1 cellular context compared by ENCODE assay signal in the genomic region with DNA sequence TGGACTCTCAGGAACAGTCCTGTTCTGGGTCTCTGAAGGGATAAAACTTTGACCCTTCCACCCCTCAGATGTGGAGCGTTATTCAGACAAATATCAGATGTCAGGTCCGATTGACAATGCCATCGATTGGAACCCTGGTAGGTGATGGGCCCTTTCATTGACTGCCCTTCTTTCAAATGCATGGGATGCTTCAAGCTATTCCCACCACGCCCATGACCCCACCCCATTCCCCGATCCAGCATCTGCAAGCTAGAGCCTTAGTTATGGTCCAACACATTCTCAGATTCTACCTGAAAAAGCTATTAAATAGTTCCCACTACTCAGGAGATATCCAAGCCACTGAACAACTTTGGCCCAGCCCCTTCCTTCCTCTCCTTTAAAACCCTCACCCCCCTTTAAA.
TF ChIP-seq lines count a peak whose summit lies in the region.

No MANE protein-coding gene starts in this region.

TF ChIP-seq in GM23338, 12 proteins besides CTCF, POLR2A, EP300 and RAD21 (continued from another document):
- TF ChIP-seq, protein P1, sequence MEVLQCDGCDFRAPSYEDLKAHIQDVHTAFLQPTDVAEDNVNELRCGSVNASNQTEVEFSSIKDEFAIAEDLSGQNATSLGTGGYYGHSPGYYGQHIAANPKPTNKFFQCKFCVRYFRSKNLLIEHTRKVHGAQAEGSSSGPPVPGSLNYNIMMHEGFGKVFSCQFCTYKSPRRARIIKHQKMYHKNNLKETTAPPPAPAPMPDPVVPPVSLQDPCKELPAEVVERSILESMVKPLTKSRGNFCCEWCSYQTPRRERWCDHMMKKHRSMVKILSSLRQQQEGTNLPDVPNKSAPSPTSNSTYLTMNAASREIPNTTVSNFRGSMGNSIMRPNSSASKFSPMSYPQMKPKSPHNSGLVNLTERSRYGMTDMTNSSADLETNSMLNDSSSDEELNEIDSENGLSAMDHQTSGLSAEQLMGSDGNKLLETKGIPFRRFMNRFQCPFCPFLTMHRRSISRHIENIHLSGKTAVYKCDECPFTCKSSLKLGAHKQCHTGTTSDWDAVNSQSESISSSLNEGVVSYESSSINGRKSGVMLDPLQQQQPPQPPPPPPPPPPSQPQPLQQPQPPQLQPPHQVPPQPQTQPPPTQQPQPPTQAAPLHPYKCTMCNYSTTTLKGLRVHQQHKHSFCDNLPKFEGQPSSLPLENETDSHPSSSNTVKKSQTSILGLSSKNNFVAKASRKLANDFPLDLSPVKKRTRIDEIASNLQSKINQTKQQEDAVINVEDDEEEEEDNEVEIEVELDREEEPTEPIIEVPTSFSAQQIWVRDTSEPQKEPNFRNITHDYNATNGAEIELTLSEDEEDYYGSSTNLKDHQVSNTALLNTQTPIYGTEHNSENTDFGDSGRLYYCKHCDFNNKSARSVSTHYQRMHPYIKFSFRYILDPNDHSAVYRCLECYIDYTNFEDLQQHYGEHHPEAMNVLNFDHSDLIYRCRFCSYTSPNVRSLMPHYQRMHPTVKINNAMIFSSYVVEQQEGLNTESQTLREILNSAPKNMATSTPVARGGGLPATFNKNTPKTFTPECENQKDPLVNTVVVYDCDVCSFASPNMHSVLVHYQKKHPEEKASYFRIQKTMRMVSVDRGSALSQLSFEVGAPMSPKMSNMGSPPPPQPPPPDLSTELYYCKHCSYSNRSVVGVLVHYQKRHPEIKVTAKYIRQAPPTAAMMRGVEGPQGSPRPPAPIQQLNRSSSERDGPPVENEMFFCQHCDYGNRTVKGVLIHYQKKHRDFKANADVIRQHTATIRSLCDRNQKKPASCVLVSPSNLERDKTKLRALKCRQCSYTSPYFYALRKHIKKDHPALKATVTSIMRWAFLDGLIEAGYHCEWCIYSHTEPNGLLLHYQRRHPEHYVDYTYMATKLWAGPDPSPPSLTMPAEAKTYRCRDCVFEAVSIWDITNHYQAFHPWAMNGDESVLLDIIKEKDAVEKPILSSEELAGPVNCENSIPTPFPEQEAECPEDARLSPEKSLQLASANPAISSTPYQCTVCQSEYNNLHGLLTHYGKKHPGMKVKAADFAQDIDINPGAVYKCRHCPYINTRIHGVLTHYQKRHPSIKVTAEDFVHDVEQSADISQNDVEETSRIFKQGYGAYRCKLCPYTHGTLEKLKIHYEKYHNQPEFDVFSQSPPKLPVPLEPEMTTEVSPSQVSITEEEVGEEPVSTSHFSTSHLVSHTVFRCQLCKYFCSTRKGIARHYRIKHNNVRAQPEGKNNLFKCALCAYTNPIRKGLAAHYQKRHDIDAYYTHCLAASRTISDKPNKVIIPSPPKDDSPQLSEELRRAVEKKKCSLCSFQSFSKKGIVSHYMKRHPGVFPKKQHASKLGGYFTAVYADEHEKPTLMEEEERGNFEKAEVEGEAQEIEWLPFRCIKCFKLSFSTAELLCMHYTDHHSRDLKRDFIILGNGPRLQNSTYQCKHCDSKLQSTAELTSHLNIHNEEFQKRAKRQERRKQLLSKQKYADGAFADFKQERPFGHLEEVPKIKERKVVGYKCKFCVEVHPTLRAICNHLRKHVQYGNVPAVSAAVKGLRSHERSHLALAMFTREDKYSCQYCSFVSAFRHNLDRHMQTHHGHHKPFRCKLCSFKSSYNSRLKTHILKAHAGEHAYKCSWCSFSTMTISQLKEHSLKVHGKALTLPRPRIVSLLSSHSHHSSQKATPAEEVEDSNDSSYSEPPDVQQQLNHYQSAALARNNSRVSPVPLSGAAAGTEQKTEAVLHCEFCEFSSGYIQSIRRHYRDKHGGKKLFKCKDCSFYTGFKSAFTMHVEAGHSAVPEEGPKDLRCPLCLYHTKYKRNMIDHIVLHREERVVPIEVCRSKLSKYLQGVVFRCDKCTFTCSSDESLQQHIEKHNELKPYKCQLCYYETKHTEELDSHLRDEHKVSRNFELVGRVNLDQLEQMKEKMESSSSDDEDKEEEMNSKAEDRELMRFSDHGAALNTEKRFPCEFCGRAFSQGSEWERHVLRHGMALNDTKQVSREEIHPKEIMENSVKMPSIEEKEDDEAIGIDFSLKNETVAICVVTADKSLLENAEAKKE (CRISPR knock-in tag; IDR thresholded peaks at IDR 0.05), result no peak
- TF ChIP-seq STAT1 (IDR thresholded peaks at IDR 0.05; ENCODE audit: unreplicated experiment), result no peak
